12 cellular contexts compared by ENCODE assay signal in genomic region chr22:50139843-50140415, GRCh38. TPM values are rescaled to one million over a fixed set of nuclear protein-coding genes. Genes with fewer than 3 reads are reported as not detected.
DNase-seq lines count a peak whose midpoint lies in the region; ATAC-seq and TF ChIP-seq lines count a peak whose summit lies in the region.
"Had no signal": no experiment of that assay in that cellular context is flagged by ENCODE, and none has a peak within 500 bp of the region (broad histone marks: within the 10 kb centered on the region; RNA-seq: fewer than 3 reads in every experiment).

No MANE protein-coding gene starts in this region.

- H3K27me3 Mint-ChIP-seq in naive B cell (peaks cover 4 to 29% (median 14%) of the 10 kb centered on the region in 3 donors), Caco-2 (ENCODE audit: insufficient read depth, unreplicated experiment) (no peaks in the 10 kb centered on the region)

- intact Hi-C loops in sigmoid colon (cut with DNase I) = no loop called here
- intact Hi-C loops in Caco-2 (cut with micrococcal nuclease; ENCODE audit: unreplicated experiment) = no loop called here

- H3K4me1 Mint-ChIP-seq in naive B cell (peaks cover 0 to 5% (median 0%) of the 10 kb centered on the region in 3 donors), Caco-2 (ENCODE audit: low read depth, unreplicated experiment) (peaks cover 8% of the 10 kb centered on the region)

- H3K4me3 Mint-ChIP-seq in naive B cell (peak overlapping the region in 1 of 8 donors; percentile 50), Caco-2 (ENCODE audit: unreplicated experiment) (no peak overlapping the region)
- H3K4me3 Mint-ChIP-seq: activated CD4-positive, alpha-beta memory T cell treated with anti-CD3 and anti-CD28 coated beads for 36 hours; T-cell had no signal

- 0 out of 3 replicates have a peak, but pooled peaks have one; percentile 25 for ATAC-seq in RWPE2 (ENCODE audit: low read depth)
- ATAC-seq in naive B cell (ENCODE audit: low read depth in 2 of 2) = peak; percentile 16 to 37
- ATAC-seq: T-cell had no signal

- POLR2A ChIA-PET in HEK293 (lab: Yijun Ruan, JAX) = no interaction called here
- POLR2A ChIA-PET in Caco-2 (lab: Charles Lee) = no interaction called here

- H3K4me3 ChIP-seq in HEK293 (ENCODE audit: low read depth, low read length) (no peak overlapping the region), RWPE2 (ENCODE audit: severe bottlenecking) (no peak overlapping the region), sigmoid colon (no peak overlapping the region), Caco-2 (ENCODE audit: low read depth, low read length) (no peak overlapping the region)

- H3K27me3 ChIP-seq in RWPE2 (ENCODE audit: insufficient read depth, poor library complexity, severe bottlenecking) (no peaks in the 10 kb centered on the region), sigmoid colon (no peaks in the 10 kb centered on the region), Caco-2 (replicated peaks; ENCODE audit: control insufficient read depth, insufficient read depth, low read length) (no peaks in the 10 kb centered on the region)

- WGBS in sigmoid colon, 2 donors = 35 to 59% methylated on average over 15 of the region's 15 CpGs

- H3K9me3 Mint-ChIP-seq in naive B cell (no peaks in the 10 kb centered on the region), Caco-2 (ENCODE audit: unreplicated experiment) (no peaks in the 10 kb centered on the region)
- H3K9me3 Mint-ChIP-seq: activated CD4-positive, alpha-beta memory T cell treated with anti-CD3 and anti-CD28 coated beads for 36 hours; T-cell had no signal

- H3K27ac Mint-ChIP-seq in naive B cell (peak overlapping the region in 2 of 6 donors; percentile 10 to 32), Caco-2 (ENCODE audit: unreplicated experiment) (no peak overlapping the region)
- H3K27ac Mint-ChIP-seq: activated CD4-positive, alpha-beta memory T cell treated with anti-CD3 and anti-CD28 coated beads for 36 hours; T-cell had no signal

- no peak for TF ChIP-seq POLR2A in sigmoid colon (IDR thresholded peaks at IDR 0.05)

- H3K9me3 ChIP-seq in HEK293 (ENCODE audit: control insufficient read depth, insufficient read depth, low read depth, low read length) (no peaks in the 10 kb centered on the region), RWPE2 (ENCODE audit: severe bottlenecking) (no peaks in the 10 kb centered on the region), sigmoid colon (no peaks in the 10 kb centered on the region), Caco-2 (no peaks in the 10 kb centered on the region)

- DNase-seq in NCI-H2029 (lab: John Stamatoyannopoulos, UW) (peak; percentile 80), RWPE2 (ENCODE audit: low spot score) (no peak), naive B cell (no peak), sigmoid colon (no peak), NCI-H1694 treated with DMSO at 0.1 percent for 48 hours (lab: John Stamatoyannopoulos, UW) (no peak), Caco-2 (no peak), hippocampal formation (lab: John Stamatoyannopoulos, UW) (no peak)
- DNase-seq: activated CD4-positive, alpha-beta memory T cell treated with anti-CD3 and anti-CD28 coated beads for 36 hours; DMS 273 treated with DMSO at 0.1 percent for 48 hours; kidney; T-cell had no signal

- CTCF ChIA-PET in HEK293 (lab: Yijun Ruan, JAX) = interaction anchor here (0.5 to 1.5 kb wide), 6 partner anchors 9 to 395 kb away, joined by 3 to 4 read pairs (median 4); no protein-coding TSS in a partner anchor
- CTCF ChIA-PET in Caco-2 (lab: Charles Lee) = no interaction called here

- no peak for TF ChIP-seq CTCF in HEK293 (tag by site-specific recombination; IDR thresholded peaks at IDR 0.05)
- no peak for TF ChIP-seq CTCF in RWPE2 (IDR thresholded peaks at IDR 0.05; ENCODE audit: poor library complexity, severe bottlenecking)
- no peak for TF ChIP-seq CTCF in sigmoid colon (IDR thresholded peaks at IDR 0.05)
- TF ChIP-seq CTCF in Caco-2 (IDR thresholded peaks at IDR 0.05; ENCODE audit: insufficient read depth in 1 of 2, low read depth in 1 of 2, low read length in 1 of 2, severe bottlenecking in 1 of 2, unreplicated experiment in 1 of 2) = no peak

- no peaks in the 10 kb centered on the region for H3K36me3 ChIP-seq in HEK293 (ENCODE audit: control insufficient read depth in 2 of 2, insufficient read depth in 1 of 2, low read length in 2 of 2)
- no peaks in the 10 kb centered on the region for H3K36me3 ChIP-seq in RWPE2 (ENCODE audit: low read depth)
- H3K36me3 ChIP-seq in sigmoid colon = no peaks in the 10 kb centered on the region
- no peaks in the 10 kb centered on the region for H3K36me3 ChIP-seq in Caco-2 (ENCODE audit: control insufficient read depth, insufficient read depth, low read length)

- H3K36me3 Mint-ChIP-seq in naive B cell = no peaks in the 10 kb centered on the region
- H3K36me3 Mint-ChIP-seq in Caco-2 (ENCODE audit: insufficient read depth, unreplicated experiment) = no peaks in the 10 kb centered on the region
- H3K36me3 Mint-ChIP-seq: activated CD4-positive, alpha-beta memory T cell treated with anti-CD3 and anti-CD28 coated beads for 36 hours; T-cell had no signal

- H3K4me1 ChIP-seq in HEK293 (ENCODE audit: control insufficient read depth, insufficient read depth, low read length) (peaks cover 6% of the 10 kb centered on the region; the same call in 1 of the 2 replicates), RWPE2 (ENCODE audit: insufficient read depth, poor library complexity, severe bottlenecking) (no peaks in the 10 kb centered on the region), sigmoid colon (peaks cover 0 to 13% (median 11%) of the 10 kb centered on the region in 4 donors), Caco-2 (peaks cover 12% of the 10 kb centered on the region)

- BruUV-seq in Caco-2 (replicated peaks; lab: Mats Ljungman, UMichigan) = no TSS peak

- H3K27ac ChIP-seq in HEK293 (ENCODE audit: extremely low read depth, low read depth, low read length) (no peak overlapping the region), RWPE2 (ENCODE audit: poor library complexity, severe bottlenecking) (no peak overlapping the region), sigmoid colon (no peak overlapping the region)

- TF ChIP-seq EP300 in sigmoid colon (IDR thresholded peaks at IDR 0.05) = no peak

TF ChIP-seq in HEK293, 187 proteins besides CTCF, POLR2A, EP300 and RAD21 (continues in another document):
- TF ChIP-seq INSM2 (tag by site-specific recombination; IDR thresholded peaks at IDR 0.05) = no peak
- no peak for TF ChIP-seq ZNF19 (tag by site-specific recombination; IDR thresholded peaks at IDR 0.05; ENCODE audit: low read depth)
- no peak for TF ChIP-seq PRDM10 (tag by site-specific recombination; IDR thresholded peaks at IDR 0.05)
- TF ChIP-seq ZNF302 (tag by site-specific recombination; IDR thresholded peaks at IDR 0.05; ENCODE audit: low read depth) = no peak

RNA-seq across cellular contexts. Expression of gene PANX2, which starts 30.6 kb away (rescaled TPM):
- polyA plus RNA-seq in naive B cell (ENCODE audit: low read depth in 6 of 6) (under 1 TPM in 1 of 6 donors, not detected in 5; 0.08 TPM), sigmoid colon (under 1 TPM in 2 of 3 donors, not detected in 1; 0.17 to 0.60 TPM)
- total RNA-seq in sigmoid colon (1 to 10 TPM in 1 of 4 donors, under 1 TPM in 2, not detected in 1; 0.27 to 3.0 (median 0.36) TPM), Caco-2 (2022) (2.2 and 2.6 TPM in 2 replicates)

RNA-seq across cellular contexts. Expression of gene TRABD, which starts 45.8 kb away (rescaled TPM):
- polyA plus RNA-seq in naive B cell (ENCODE audit: low read depth in 6 of 6) (10 to 100 TPM in 5 of 6 donors, 1 to 10 TPM in 1; 9.4 to 22.6 (median 15.1) TPM), sigmoid colon (10 to 100 TPM; 24.6 to 88.1 (median 31.7) TPM)
- total RNA-seq in sigmoid colon (10 to 100 TPM; 14.2 to 21.4 (median 18.2) TPM), Caco-2 (2022) (33.5 and 35.0 TPM in 2 replicates)

RNA-seq across cellular contexts. Expression of gene MOV10L1, which starts 50.1 kb away (rescaled TPM):
- polyA plus RNA-seq in naive B cell (ENCODE audit: low read depth in 6 of 6) (not detected), sigmoid colon (under 1 TPM in 1 of 3 donors, not detected in 2; 0.47 TPM)
- total RNA-seq in sigmoid colon (1 to 10 TPM in 3 of 4 donors, under 1 TPM in 1; 0.82 to 5.6 (median 2.6) TPM), Caco-2 (2022) (0.30 TPM in 1 of 2 replicates, not detected in the other)
- total RNA-seq: activated CD4-positive, alpha-beta memory T cell treated with anti-CD3 and anti-CD28 coated beads for 36 hours had no signal

RNA-seq across cellular contexts. Expression of gene MLC1, which starts 54.7 kb away (rescaled TPM):
- polyA plus RNA-seq in naive B cell (ENCODE audit: low read depth in 6 of 6) = under 1 TPM in 3 of 6 donors, not detected in 3; 0.09 to 0.44 (median 0.15) TPM
- total RNA-seq in sigmoid colon = under 1 TPM in 2 of 4 donors, not detected in 2; 0.14 to 0.16 TPM
- polyA plus RNA-seq in sigmoid colon = under 1 TPM in 1 of 3 donors, not detected in 2; 0.23 TPM
- total RNA-seq in Caco-2 (2022) = 0.14 TPM in 1 of 2 replicates, not detected in the other
- total RNA-seq: activated CD4-positive, alpha-beta memory T cell treated with anti-CD3 and anti-CD28 coated beads for 36 hours had no signal
